ENCODE assay signal across 1 cellular context in genomic region chr3:180601688-180602666, GRCh38.
TF ChIP-seq lines count a peak whose summit lies in the region.

Gene TTC14, plus strand, starts transcription at chr3:180602163. Its CDS starts 99 bp downstream, at chr3:180602262.

TF ChIP-seq in K562, 482 proteins besides CTCF, POLR2A, EP300 and RAD21 (continued from another document and continues in another):
- TF ChIP-seq ZNF318 (IDR thresholded peaks at IDR 0.05; ENCODE audit: borderline replicate concordance in 1 of 2, low read depth in 1 of 2) (no peak), HNRNPK (IDR thresholded peaks at IDR 0.05; ENCODE audit: low read depth, low read length, poor library complexity, severe bottlenecking) (no peak), ZNF175 (CRISPR knock-in tag; IDR thresholded peaks at IDR 0.05; ENCODE audit: low read depth) (0 out of 2 replicates have a peak, but pooled peaks have one; percentile 47), XRCC3 (IDR thresholded peaks at IDR 0.05) (no peak), MNT (conservative IDR thresholded peaks at IDR 0.05) (peak; percentile 29 to 65; a peak in 1 of 4 replicates), ARID2 (IDR thresholded peaks at IDR 0.05) (no peak), CREB1 (IDR thresholded peaks at IDR 0.05) (no peak), CREB1 (CRISPR knock-in tag; IDR thresholded peaks at IDR 0.05) (0 out of 2 replicates have a peak, but pooled peaks have one; percentile 6), KDM1A (IDR thresholded peaks at IDR 0.05) (no peak), NONO (IDR thresholded peaks at IDR 0.05; ENCODE audit: low read depth in 2 of 2, low read length in 1 of 2) (no peak), ZKSCAN1 (IDR thresholded peaks at IDR 0.05; ENCODE audit: low read depth, low read length) (no peak), ZNF398 (CRISPR knock-in tag; IDR thresholded peaks at IDR 0.05) (no peak), TEAD1 (CRISPR knock-in tag; IDR thresholded peaks at IDR 0.05) (peak in 1 of 2 experiments; percentile 75; a peak in 1 of 4 replicates), PTRF (tag; IDR thresholded peaks at IDR 0.05) (no peak), IFI16 (CRISPR knock-in tag; IDR thresholded peaks at IDR 0.05) (no peak), ZNF217 (CRISPR knock-in tag; IDR thresholded peaks at IDR 0.05) (no peak), ESRRB (CRISPR knock-in tag; IDR thresholded peaks at IDR 0.05; ENCODE audit: borderline replicate concordance) (no peak), BACH1 (tag; IDR thresholded peaks at IDR 0.05) (0 out of 2 replicates have a peak, but pooled peaks have one; percentile 51), BRF1 (IDR thresholded peaks at IDR 0.05; ENCODE audit: borderline replicate concordance, extremely low read depth, insufficient read length) (no peak), ZNF512 (tag; IDR thresholded peaks at IDR 0.05) (no peak), ETS1 (conservative IDR thresholded peaks at IDR 0.05; ENCODE audit: control insufficient read depth, low read depth, low read length) (peak; percentile 17; the same call in 1 of the 2 replicates), FOXJ2 (tag; IDR thresholded peaks at IDR 0.05) (peak; percentile 49; the same call in 1 of the 2 replicates), GATAD2B (IDR thresholded peaks at IDR 0.05; ENCODE audit: borderline replicate concordance) (no peak), THRB (CRISPR knock-in tag; conservative IDR thresholded peaks at IDR 0.05) (no peak), NCOA2 (IDR thresholded peaks at IDR 0.05; ENCODE audit: partially characterized antibody in 2 of 2) (no peak), EZH2 (IDR thresholded peaks at IDR 0.05; ENCODE audit: borderline replicate concordance, low read depth, low read length) (no peak), RBM17 (IDR thresholded peaks at IDR 0.05; ENCODE audit: borderline replicate concordance, low read depth, low read length) (no peak), SRSF9 (IDR thresholded peaks at IDR 0.05; ENCODE audit: borderline replicate concordance, low read depth, low read length) (no peak), ZNF655 (CRISPR knock-in tag; IDR thresholded peaks at IDR 0.05) (no peak), CLOCK (CRISPR knock-in tag; IDR thresholded peaks at IDR 0.05; ENCODE audit: borderline replicate concordance) (no peak), TFE3 (CRISPR knock-in tag; IDR thresholded peaks at IDR 0.05) (no peak), BCOR (IDR thresholded peaks at IDR 0.05) (no peak), GABPB1 (CRISPR knock-in tag; IDR thresholded peaks at IDR 0.05) (peak; percentile 94), CHD2 (IDR thresholded peaks at IDR 0.05; ENCODE audit: low read depth, low read length) (peak; percentile 96), NFE2L1 (tag; IDR thresholded peaks at IDR 0.05; ENCODE audit: borderline replicate concordance, low read depth) (no peak), PHF8 (IDR thresholded peaks at IDR 0.05; ENCODE audit: borderline replicate concordance, low read length) (peak; percentile 91; the same call in 1 of the 2 replicates), ZC3H8 (IDR thresholded peaks at IDR 0.05) (no peak), POU5F1 (IDR thresholded peaks at IDR 0.05; ENCODE audit: borderline replicate concordance, low read depth, low read length, partially characterized antibody) (no peak)
